In genomic region chr3:33668618-33669017, GRCh38 we compare ENCODE assay signal across 9 cellular contexts.
"Had no signal": no experiment of that assay in that cellular context is flagged by ENCODE, and none has a peak within 500 bp of the region (broad histone marks: within the 10 kb centered on the region; RNA-seq: fewer than 3 reads in every experiment).

No MANE protein-coding gene starts in this region.

- H3K4me1 ChIP-seq: HAP-1 had no signal

- FAIRE-seq: HepG2, K562 had no signal

- ATAC-seq: HCT116, HepG2, K562 had no signal

- H3K9ac ChIP-seq: GM23248 had no signal

- H3K27ac ChIP-seq: GM23248, HL-60 had no signal

- H3K27ac Mint-ChIP-seq: HFFc6 had no signal

- H3K9me3 Mint-ChIP-seq: HFFc6 had no signal

- H3K4me3 ChIP-seq: GM23248, HAP-1, K562 had no signal

- DNase-seq: GM23248, GOT3, HFFc6, KG1 had no signal

- H3K4me3 Mint-ChIP-seq: HFFc6 had no signal

- H2AFZ ChIP-seq: GM23248 had no signal

- H3K9me3 ChIP-seq: HAP-1 had no signal

- H3K36me3 ChIP-seq: HAP-1 had no signal
